1 cellular context compared by ENCODE assay signal in the genomic region with DNA sequence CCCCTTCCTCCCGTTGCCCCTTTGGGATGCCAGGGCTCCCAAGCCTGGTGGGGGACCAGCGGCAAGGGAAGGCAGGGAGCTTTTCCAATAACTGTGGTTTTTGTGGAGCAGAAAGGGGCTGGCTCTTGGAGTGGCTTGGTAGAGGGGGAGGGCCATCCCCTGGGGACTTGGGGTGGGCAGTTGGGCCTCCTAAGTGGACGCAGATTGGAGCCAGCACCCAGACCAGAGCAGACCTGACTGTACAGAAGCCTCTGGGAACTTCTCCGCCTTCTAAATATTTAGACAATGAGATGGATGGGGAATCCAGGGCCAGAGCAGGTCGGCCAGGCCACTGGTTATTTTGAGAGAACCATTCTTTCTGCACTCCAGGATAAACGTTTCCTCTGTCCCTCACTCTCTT.
TF ChIP-seq lines count a peak whose summit lies in the region.

No MANE protein-coding gene starts in this region.

TF ChIP-seq in IMR-90, 13 proteins besides CTCF, POLR2A, EP300 and RAD21:
- no peak for TF ChIP-seq MXI1 (IDR thresholded peaks at IDR 0.05; ENCODE audit: borderline replicate concordance, low read depth, low read length)
- TF ChIP-seq NFE2L2 (IDR thresholded peaks at IDR 0.05; ENCODE audit: low read depth, low read length), result no peak
- TF ChIP-seq RCOR1 (IDR thresholded peaks at IDR 0.05; ENCODE audit: insufficient replicate concordance, low read length), result no peak
- TF ChIP-seq, protein P1, sequence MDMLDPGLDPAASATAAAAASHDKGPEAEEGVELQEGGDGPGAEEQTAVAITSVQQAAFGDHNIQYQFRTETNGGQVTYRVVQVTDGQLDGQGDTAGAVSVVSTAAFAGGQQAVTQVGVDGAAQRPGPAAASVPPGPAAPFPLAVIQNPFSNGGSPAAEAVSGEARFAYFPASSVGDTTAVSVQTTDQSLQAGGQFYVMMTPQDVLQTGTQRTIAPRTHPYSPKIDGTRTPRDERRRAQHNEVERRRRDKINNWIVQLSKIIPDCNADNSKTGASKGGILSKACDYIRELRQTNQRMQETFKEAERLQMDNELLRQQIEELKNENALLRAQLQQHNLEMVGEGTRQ (IDR thresholded peaks at IDR 0.05; ENCODE audit: low read depth, low read length), result no peak
- no peak for TF ChIP-seq BHLHE40 (IDR thresholded peaks at IDR 0.05; ENCODE audit: low read depth, low read length)
- TF ChIP-seq SMC3 (IDR thresholded peaks at IDR 0.05; ENCODE audit: low read depth, low read length), result no peak
- peak; percentile 39; the same call in 1 of the 2 replicates for TF ChIP-seq MAZ (IDR thresholded peaks at IDR 0.05; ENCODE audit: borderline replicate concordance, low read depth, low read length)
- TF ChIP-seq CHD1 (IDR thresholded peaks at IDR 0.05; ENCODE audit: low read depth, low read length), result no peak
- no peak for TF ChIP-seq RFX5 (IDR thresholded peaks at IDR 0.05; ENCODE audit: low read depth, low read length)
TF ChIP-seq in IMR-90: peak in this region for 1.
